10 cellular contexts compared by ENCODE assay signal in the genomic region with DNA sequence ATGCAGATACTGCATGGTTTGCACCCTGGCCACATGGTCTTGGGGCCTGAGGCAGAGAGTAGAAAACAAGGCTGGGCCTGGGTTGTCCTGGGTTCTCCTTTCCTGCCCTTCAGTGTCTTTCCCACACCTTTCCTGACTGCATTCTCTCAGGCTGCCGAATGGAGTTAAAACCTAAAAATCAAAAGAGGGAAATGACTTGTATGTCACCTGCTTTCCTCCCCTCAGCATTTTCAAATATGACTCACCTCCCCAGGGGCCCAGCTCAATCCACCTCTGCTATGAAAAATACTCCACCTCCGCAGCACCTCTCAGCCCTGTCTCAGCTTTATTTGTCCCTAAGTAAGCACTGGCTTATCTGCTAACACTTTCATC.
DNase-seq lines count a peak whose midpoint lies in the region; ATAC-seq and TF ChIP-seq lines count a peak whose summit lies in the region.
"Had no signal": no experiment of that assay in that cellular context is flagged by ENCODE, and none has a peak within 500 bp of the region (broad histone marks: within the 10 kb centered on the region; RNA-seq: fewer than 3 reads in every experiment).

No MANE protein-coding gene starts in this region.

- no peak overlapping the region for H2AFZ ChIP-seq in hepatocyte

- no peak overlapping the region for H3K4me3 ChIP-seq in hepatocyte
- H3K4me3 ChIP-seq: SJSA1 had no signal

- TF ChIP-seq CTCF in hepatocyte (IDR thresholded peaks at IDR 0.05; ENCODE audit: poor library complexity), result no peak

- POLR2A ChIA-PET in activated CD8-positive, alpha-beta T cell treated with anti-CD3 and anti-CD28 coated beads, Interleukin-2, amount 10 ng/mL, durations not matched to agents 7 days and 5 days (lab: Charles Lee), result no interaction called here

- no peaks in the 10 kb centered on the region for H3K4me1 ChIP-seq in hepatocyte (ENCODE audit: insufficient read depth)
- H3K4me1 ChIP-seq: SJSA1 had no signal

- peak; percentile 80 for ATAC-seq in GM18907 (IDR thresholded peaks at IDR 0.05; ENCODE audit: unreplicated experiment)
- peak; percentile 88 for ATAC-seq in GM21723 (IDR thresholded peaks at IDR 0.05; ENCODE audit: unreplicated experiment)
- ATAC-seq in HG03442 (IDR thresholded peaks at IDR 0.05; ENCODE audit: unreplicated experiment), result peak; percentile 92
- ATAC-seq in activated CD8-positive, alpha-beta T cell treated with anti-CD3 and anti-CD28 coated beads, Interleukin-2, amount 10 ng/mL, durations not matched to agents 7 days and 5 days, result no peak

- no peak overlapping the region for H3K4me3 Mint-ChIP-seq in activated CD8-positive, alpha-beta T cell treated with anti-CD3 and anti-CD28 coated beads, Interleukin-2, amount 10 ng/mL, durations not matched to agents 7 days and 5 days

- H3K36me3 ChIP-seq in hepatocyte (replicated peaks; ENCODE audit: insufficient read depth, low read depth), result no peaks in the 10 kb centered on the region
- H3K36me3 ChIP-seq: SJSA1 had no signal

- CTCF ChIA-PET in activated CD8-positive, alpha-beta T cell treated with anti-CD3 and anti-CD28 coated beads, Interleukin-2, amount 10 ng/mL, durations not matched to agents 7 days and 5 days (lab: Charles Lee), result no interaction called here

- H3K36me3 Mint-ChIP-seq in activated CD8-positive, alpha-beta T cell treated with anti-CD3 and anti-CD28 coated beads, Interleukin-2, amount 10 ng/mL, durations not matched to agents 7 days and 5 days (ENCODE audit: low read depth), result no peaks in the 10 kb centered on the region
- H3K36me3 Mint-ChIP-seq: IgD-negative memory B cell had no signal

- H3K27me3 Mint-ChIP-seq in activated CD8-positive, alpha-beta T cell treated with anti-CD3 and anti-CD28 coated beads, Interleukin-2, amount 10 ng/mL, durations not matched to agents 7 days and 5 days (ENCODE audit: low read depth), result peaks cover 3% of the 10 kb centered on the region

- DNase-seq in hepatocyte (ENCODE audit: low spot score) (peak; percentile 27), DMS153 (lab: John Stamatoyannopoulos, UW) (no peak), GF-D8 (lab: John Stamatoyannopoulos, UW) (no peak)
- DNase-seq in activated CD8-positive, alpha-beta T cell treated with anti-CD3 and anti-CD28 coated beads, Interleukin-2, amount 10 ng/mL, durations not matched to agents 7 days and 5 days, result no peak
- no peak for DNase-seq in stimulated activated CD4-positive, alpha-beta T cell treated with anti-CD3 and anti-CD28 coated beads, Interleukin-2, amount 100 ng/mL, for 48 hours

- no peaks in the 10 kb centered on the region for H3K9me3 Mint-ChIP-seq in activated CD8-positive, alpha-beta T cell treated with anti-CD3 and anti-CD28 coated beads, Interleukin-2, amount 10 ng/mL, durations not matched to agents 7 days and 5 days (ENCODE audit: insufficient read depth)
- H3K9me3 Mint-ChIP-seq: IgD-negative memory B cell had no signal

- no peaks in the 10 kb centered on the region for H3K9me3 ChIP-seq in hepatocyte (ENCODE audit: low read depth)
- H3K9me3 ChIP-seq: SJSA1 had no signal

- no peak overlapping the region for H3K27ac Mint-ChIP-seq in activated CD8-positive, alpha-beta T cell treated with anti-CD3 and anti-CD28 coated beads, Interleukin-2, amount 10 ng/mL, durations not matched to agents 7 days and 5 days

- 27% methylated on average over 2 of the region's 2 CpGs for WGBS in hepatocyte (ENCODE audit: low lambda C conversion rate, missing lambda C conversion rate)

- no peaks in the 10 kb centered on the region for H3K9me2 ChIP-seq in hepatocyte (replicated peaks; ENCODE audit: insufficient read depth)

- no peaks in the 10 kb centered on the region for H3K79me2 ChIP-seq in hepatocyte

- peaks cover 8% of the 10 kb centered on the region for H3K27me3 ChIP-seq in hepatocyte
- H3K27me3 ChIP-seq: SJSA1 had no signal

- no peaks in the 10 kb centered on the region for H3K4me1 Mint-ChIP-seq in activated CD8-positive, alpha-beta T cell treated with anti-CD3 and anti-CD28 coated beads, Interleukin-2, amount 10 ng/mL, durations not matched to agents 7 days and 5 days (ENCODE audit: low read depth)

- H3K27ac ChIP-seq in hepatocyte, result no peak overlapping the region
- H3K27ac ChIP-seq: SJSA1 had no signal

- no peaks in the 10 kb centered on the region for H4K20me1 ChIP-seq in hepatocyte (ENCODE audit: insufficient read depth, poor library complexity, severe bottlenecking)

- no peak overlapping the region for H3K4me2 ChIP-seq in hepatocyte
